ENCODE assay signal across 17 cellular contexts in genomic region chr17:622356-622755, GRCh38.
DNase-seq lines count a peak whose midpoint lies in the region; ATAC-seq and TF ChIP-seq lines count a peak whose summit lies in the region.
"Had no signal": no experiment of that assay in that cellular context is flagged by ENCODE, and none has a peak within 500 bp of the region (broad histone marks: within the 10 kb centered on the region; RNA-seq: fewer than 3 reads in every experiment).

No MANE protein-coding gene starts in this region.

- H3K9me3 Mint-ChIP-seq in endodermal cell: no peaks in the 10 kb centered on the region
- H3K9me3 Mint-ChIP-seq: CD4-positive, CD25-positive, alpha-beta regulatory T cell; stimulated activated naive CD8-positive, alpha-beta T cell treated with anti-CD3 and anti-CD28 coated beads, Interleukin-15, Interleukin-2, amounts not matched to agents 100 ng/mL and 50 ng/mL, for 24 hours had no signal

- H3K27ac ChIP-seq in GM23248 (no peak overlapping the region), endodermal cell (ENCODE audit: low read depth, low read length) (peak overlapping the region; percentile 53), heart left ventricle (no peak overlapping the region)
- H3K27ac ChIP-seq: cardiac muscle cell, lower lobe of right lung had no signal

- H3K27me3 ChIP-seq in GM23248 (replicated peaks; ENCODE audit: insufficient read depth): no peaks in the 10 kb centered on the region
- H3K27me3 ChIP-seq in endodermal cell (ENCODE audit: control insufficient read depth, insufficient read depth, low read length, poor library complexity, severe bottlenecking): no peaks in the 10 kb centered on the region
- no peaks in the 10 kb centered on the region for H3K27me3 ChIP-seq in heart left ventricle
- H3K27me3 ChIP-seq: cardiac muscle cell had no signal

- no peaks in the 10 kb centered on the region for H3K9me2 ChIP-seq in GM23248 (ENCODE audit: insufficient read depth)

- H3K36me3 Mint-ChIP-seq in endodermal cell (ENCODE audit: low read depth): peaks cover 50% of the 10 kb centered on the region

- no peak for TF ChIP-seq POLR2A in heart left ventricle (IDR thresholded peaks at IDR 0.05)

- H3K4me1 ChIP-seq in GM23248 (ENCODE audit: insufficient read depth): no peaks in the 10 kb centered on the region
- H3K4me1 ChIP-seq in endodermal cell (ENCODE audit: control insufficient read depth, insufficient read depth, low read length): no peaks in the 10 kb centered on the region
- peaks cover 0 to 12% (median 0%) of the 10 kb centered on the region in 12 donors for H3K4me1 ChIP-seq in heart left ventricle

- H3K27me3 Mint-ChIP-seq in endodermal cell (ENCODE audit: insufficient read depth): no peaks in the 10 kb centered on the region
- H3K27me3 Mint-ChIP-seq: CD4-positive, CD25-positive, alpha-beta regulatory T cell; stimulated activated naive CD8-positive, alpha-beta T cell treated with anti-CD3 and anti-CD28 coated beads, Interleukin-15, Interleukin-2, amounts not matched to agents 100 ng/mL and 50 ng/mL, for 24 hours had no signal

- H3K79me2 ChIP-seq in GM23248 (ENCODE audit: insufficient read depth): no peaks in the 10 kb centered on the region

- intact Hi-C loops in heart left ventricle (cut with DNase I): loop anchor here in 1 of 10 donors (10.0 kb wide), 1 partner anchor 58 kb away; no protein-coding TSS in a partner anchor

- no peak overlapping the region for H3K27ac Mint-ChIP-seq in endodermal cell
- H3K27ac Mint-ChIP-seq: CD4-positive, CD25-positive, alpha-beta regulatory T cell; stimulated activated naive CD8-positive, alpha-beta T cell treated with anti-CD3 and anti-CD28 coated beads, Interleukin-15, Interleukin-2, amounts not matched to agents 100 ng/mL and 50 ng/mL, for 24 hours had no signal

- peaks cover 1% of the 10 kb centered on the region for H3K4me1 Mint-ChIP-seq in endodermal cell

- no peak for TF ChIP-seq CTCF in endodermal cell (conservative IDR thresholded peaks at IDR 0.05)
- no peak for TF ChIP-seq CTCF in heart left ventricle (IDR thresholded peaks at IDR 0.05)

- no peaks in the 10 kb centered on the region for H3F3A ChIP-seq in GM23248 (ENCODE audit: insufficient read depth)

- H3K36me3 ChIP-seq in GM23248 (ENCODE audit: low read depth) (peaks cover 18% of the 10 kb centered on the region; the same call in 1 of the 2 replicates), endodermal cell (ENCODE audit: control insufficient read depth, insufficient read depth, low read length) (peaks cover 65% of the 10 kb centered on the region), heart left ventricle (peaks cover 0 to 63% (median 59%) of the 10 kb centered on the region in 9 donors)

- H3K4me3 ChIP-seq in GM23248 (no peak overlapping the region), endodermal cell (ENCODE audit: low read length) (no peak overlapping the region), heart left ventricle (no peak overlapping the region)
- H3K4me3 ChIP-seq: cardiac muscle cell, lower lobe of right lung had no signal

- H3K9ac ChIP-seq in GM23248: no peak overlapping the region
- no peak overlapping the region for H3K9ac ChIP-seq in endodermal cell (ENCODE audit: extremely low read depth, low read length, poor library complexity, severe bottlenecking)

- H2AFZ ChIP-seq in GM23248: no peak overlapping the region

- peak; percentile 41 for DNase-seq in GM23248
- DNase-seq in RKO (ENCODE audit: low spot score): peak; percentile 18
- DNase-seq in endodermal cell: no peak
- peak; percentile 68 for DNase-seq in non-pigmented ciliary epithelial cell (ENCODE audit: low read depth)
- DNase-seq in heart left ventricle: no peak
- no peak for DNase-seq in ureter (ENCODE audit: low spot score)
- no peak for DNase-seq in activated CD4-positive, CD25-positive, alpha-beta regulatory T cell treated with anti-CD3 and anti-CD28 coated beads, Interleukin-2, amount 50 U/mL, for 72 hours
- DNase-seq: activated CD4-positive, alpha-beta T cell treated with anti-CD3 and anti-CD28 coated beads, Interleukin-2, amount 50 U/mL, for 4 hours; CD4-positive, CD25-positive, alpha-beta regulatory T cell; hippocampal formation; lower lobe of right lung; NCI-H146; NCI-H69 had no signal

- H3K9me3 ChIP-seq in GM23248 (ENCODE audit: low read depth) (no peaks in the 10 kb centered on the region), endodermal cell (ENCODE audit: control insufficient read depth, low read length) (no peaks in the 10 kb centered on the region), heart left ventricle (no peaks in the 10 kb centered on the region)
- H3K9me3 ChIP-seq: lower lobe of right lung had no signal

- H3K4me2 ChIP-seq in GM23248 (ENCODE audit: unreplicated experiment): no peak overlapping the region

- no peaks in the 10 kb centered on the region; the same call in 1 of the 2 replicates for H4K20me1 ChIP-seq in GM23248 (ENCODE audit: insufficient read depth)

- WGBS in GM23248 (ENCODE audit: low coverage in 1 of 2, low lambda C conversion rate in 2 of 2, missing lambda C conversion rate in 2 of 2), 2 experiments: 72 to 75% methylated on average over 5 of the region's 5 CpGs
- 93 to 94% methylated on average over 5 of the region's 5 CpGs for WGBS in endodermal cell (ENCODE audit: insufficient coverage in 1 of 2, insufficient read length in 1 of 2), 2 experiments
- 86 to 93% (median 92%) methylated on average over 5 of the region's 5 CpGs for WGBS in heart left ventricle, 4 donors

- in situ Hi-C loops in GM23248 (cut with MboI): no loop called here

- ATAC-seq in heart left ventricle (no peak), HG03108 (IDR thresholded peaks at IDR 0.05; ENCODE audit: unreplicated experiment) (no peak)
- ATAC-seq: lower lobe of right lung had no signal

- no peak overlapping the region for H3K4me3 Mint-ChIP-seq in endodermal cell
- H3K4me3 Mint-ChIP-seq: CD4-positive, CD25-positive, alpha-beta regulatory T cell; neural crest cell; stimulated activated naive CD8-positive, alpha-beta T cell treated with anti-CD3 and anti-CD28 coated beads, Interleukin-15, Interleukin-2, amounts not matched to agents 100 ng/mL and 50 ng/mL, for 24 hours had no signal

Comparison
In these comparisons a context has a peak if more than half of its experiments do, and no peak if none do; other contexts are left out.
1. DNase-seq: peak in GM23248 (single experiment), RKO (single experiment) and non-pigmented ciliary epithelial cell (single experiment); none in endodermal cell (single experiment), heart left ventricle (0 of 5), ureter (single experiment) and activated CD4-positive, CD25-positive, alpha-beta regulatory T cell treated with anti-CD3 and anti-CD28 coated beads, Interleukin-2, amount 50 U/mL, for 72 hours (single experiment).